In genomic region chr17:76353004-76353598, GRCh38 we compare ENCODE assay signal across 8 cellular contexts. TPM values are rescaled to one million over a fixed set of nuclear protein-coding genes. Genes with fewer than 3 reads are reported as not detected.
A peak's percentile ranks its signal among the peaks of the same experiment; 100 is the strongest.
DNase-seq lines count a peak whose midpoint lies in the region; ATAC-seq and TF ChIP-seq lines count a peak whose summit lies in the region.

No MANE protein-coding gene starts in this region.

- ATAC-seq in GM21360 (IDR thresholded peaks at IDR 0.05; ENCODE audit: unreplicated experiment) (peak; percentile 16), psoas muscle (peak in 3 of 4 donors; percentile 6 to 38 (median 31))
- peak; percentile 22 for ATAC-seq in activated T-helper 17 cell treated with anti-CD3 and anti-CD28 coated beads, Interleukin-2, amount 50 U/mL, for 72 hours (replicated peaks)

- H3K36me3 Mint-ChIP-seq in activated T-helper 17 cell treated with anti-CD3 and anti-CD28 coated beads, Interleukin-2, amount 50 U/mL, for 72 hours (ENCODE audit: low read depth): peaks cover 4% of the 10 kb centered on the region

- DNase-seq in EH (ENCODE audit: low read depth) (peak; percentile 29), cardiac muscle cell (ENCODE audit: low read depth in 1 of 2, low spot score in 1 of 2) (peak in 1 of 2 donors; percentile 56), psoas muscle (peak; percentile 22 to 64), NOMO-1 treated with DMSO at 0.1 percent for 48 hours (lab: John Stamatoyannopoulos, UW; ENCODE audit: unreplicated experiment) (no peak), SIG-M5 treated with dmso at 0.1 percent for 504 hours (lab: John Stamatoyannopoulos, UW; ENCODE audit: unreplicated experiment) (no peak)

- no peaks in the 10 kb centered on the region for H3K27me3 Mint-ChIP-seq in activated T-helper 17 cell treated with anti-CD3 and anti-CD28 coated beads, Interleukin-2, amount 50 U/mL, for 72 hours

- intact Hi-C loops in psoas muscle (cut with DNase I): no loop called here

- 1% methylated on average over 51 of the region's 51 CpGs for WGBS in HUES64
- WGBS in psoas muscle, 3 donors: 1% methylated on average over 31 to 51 of the region's 51 CpGs

- H3K27ac Mint-ChIP-seq in activated T-helper 17 cell treated with anti-CD3 and anti-CD28 coated beads, Interleukin-2, amount 50 U/mL, for 72 hours: peak overlapping the region; percentile 66

- peak overlapping the region; percentile 91 for H3K9ac ChIP-seq in HUES64 (ENCODE audit: low read depth, low read length)

- H3K27me3 ChIP-seq in HUES64 (ENCODE audit: insufficient read depth, low read length) (no peaks in the 10 kb centered on the region), cardiac muscle cell (no peaks in the 10 kb centered on the region), psoas muscle (ENCODE audit: insufficient read depth in 3 of 3, low read length in 2 of 3) (no peaks in the 10 kb centered on the region)

- no peaks in the 10 kb centered on the region for H3K9me3 ChIP-seq in HUES64 (ENCODE audit: insufficient read depth, low read depth, low read length)
- H3K9me3 ChIP-seq in cardiac muscle cell (ENCODE audit: low read depth): no peaks in the 10 kb centered on the region
- H3K9me3 ChIP-seq in psoas muscle: no peaks in the 10 kb centered on the region

- H3K4me3 Mint-ChIP-seq in activated T-helper 17 cell treated with anti-CD3 and anti-CD28 coated beads, Interleukin-2, amount 50 U/mL, for 72 hours: peak overlapping the region; percentile 90

- peaks cover 3% of the 10 kb centered on the region; the same call in 1 of the 2 replicates for H3K4me1 ChIP-seq in HUES64 (ENCODE audit: insufficient read depth, low read length)
- H3K4me1 ChIP-seq in cardiac muscle cell (ENCODE audit: low read depth): peaks cover 14% of the 10 kb centered on the region
- H3K4me1 ChIP-seq in psoas muscle: peaks cover 11% of the 10 kb centered on the region

- H3K27ac ChIP-seq in HUES64 (ENCODE audit: low read depth, low read length) (no peak overlapping the region; the same call in 1 of the 2 replicates), cardiac muscle cell (peak overlapping the region; percentile 99), psoas muscle (peak overlapping the region; percentile 91)

- H3K4me3 ChIP-seq in HUES64 (ENCODE audit: low read length) (peak overlapping the region; percentile 76), cardiac muscle cell (peak overlapping the region; percentile 90), psoas muscle (peak overlapping the region; percentile 90)

- TF ChIP-seq CTCF in cardiac muscle cell (IDR thresholded peaks at IDR 0.05; ENCODE audit: low read depth, low read length) (no peak), psoas muscle (IDR thresholded peaks at IDR 0.05) (no peak)

- peaks cover 4% of the 10 kb centered on the region for H3K4me1 Mint-ChIP-seq in activated T-helper 17 cell treated with anti-CD3 and anti-CD28 coated beads, Interleukin-2, amount 50 U/mL, for 72 hours

- H3K36me3 ChIP-seq in HUES64 (ENCODE audit: insufficient read depth, low read length) (0 out of 2 replicates have a peak, but pooled peaks cover 4% of the 10 kb centered on the region), cardiac muscle cell (no peaks in the 10 kb centered on the region), psoas muscle (ENCODE audit: insufficient read depth in 1 of 2, low read depth in 1 of 2) (peaks cover 0 to 5% of the 10 kb centered on the region in 2 donors)

- no peaks in the 10 kb centered on the region for H3K9me3 Mint-ChIP-seq in activated T-helper 17 cell treated with anti-CD3 and anti-CD28 coated beads, Interleukin-2, amount 50 U/mL, for 72 hours

RNA-seq across cellular contexts. Expression of gene PRPSAP1, which starts 0.6 kb away (rescaled TPM):
- 33.4 TPM for polyA plus RNA-seq in HUES64 (2013, experiment 1 of 2)
- 40.6 TPM for polyA plus RNA-seq in HUES64 (2013, experiment 2 of 2)
- total RNA-seq in activated T-helper 17 cell treated with anti-CD3 and anti-CD28 coated beads, Interleukin-2, amount 50 U/mL, for 72 hours: 10 to 100 TPM; 24.5 to 29.7 TPM
- total RNA-seq in cardiac muscle cell (59.5 and 63.5 TPM in 2 replicates), psoas muscle (10 to 100 TPM; 14.8 to 20.0 (median 18.1) TPM)
- polyA plus RNA-seq in cardiac muscle cell (80.4 and 114 TPM in 2 replicates), psoas muscle (10 to 100 TPM in 2 of 3 donors, 1 to 10 TPM in 1; 9.5 to 24.7 (median 12.3) TPM)

RNA-seq across cellular contexts. Expression of gene SPHK1, which starts 31.3 kb away (rescaled TPM):
- 1.8 TPM for polyA plus RNA-seq in HUES64 (2013, experiment 1 of 2)
- polyA plus RNA-seq in HUES64 (2013, experiment 2 of 2): 2.6 TPM
- 10 to 100 TPM; 10.5 to 12.4 TPM for total RNA-seq in activated T-helper 17 cell treated with anti-CD3 and anti-CD28 coated beads, Interleukin-2, amount 50 U/mL, for 72 hours
- total RNA-seq in cardiac muscle cell (19.4 and 24.3 TPM in 2 replicates), psoas muscle (1 to 10 TPM in 3 of 4 donors, under 1 TPM in 1; 0.90 to 5.3 (median 2.6) TPM)
- polyA plus RNA-seq in cardiac muscle cell (14.3 and 18.7 TPM in 2 replicates), psoas muscle (10 to 100 TPM in 1 of 3 donors, 1 to 10 TPM in 2; 1.3 to 21.3 (median 3.1) TPM)

RNA-seq across cellular contexts. Expression of gene QRICH2, which starts 45.0 kb away (rescaled TPM):
- polyA plus RNA-seq in HUES64 (2013, experiment 1 of 2): 1.9 TPM
- 1.3 TPM for polyA plus RNA-seq in HUES64 (2013, experiment 2 of 2)
- 1 to 10 TPM in 1 of 2 donors, under 1 TPM in 1; 0.85 to 2.1 TPM for total RNA-seq in activated T-helper 17 cell treated with anti-CD3 and anti-CD28 coated beads, Interleukin-2, amount 50 U/mL, for 72 hours
- 6.4 and 6.8 TPM in 2 replicates for total RNA-seq in cardiac muscle cell
- polyA plus RNA-seq in cardiac muscle cell: 2.2 and 5.0 TPM in 2 replicates
- 1 to 10 TPM in 2 of 4 donors, under 1 TPM in 2; 0.69 to 1.5 (median 0.95) TPM for total RNA-seq in psoas muscle
- polyA plus RNA-seq in psoas muscle: 1 to 10 TPM in 2 of 3 donors, under 1 TPM in 1; 0.94 to 1.2 (median 1.1) TPM

Comparison
In these comparisons a context has a peak if more than half of its experiments do, and no peak if none do; other contexts are left out.
1. DNase-seq: peak in EH (single experiment) and psoas muscle (2 of 2); none in NOMO-1 treated with DMSO at 0.1 percent for 48 hours (single experiment) and SIG-M5 treated with dmso at 0.1 percent for 504 hours (single experiment).
2. Peak in every context shown above with its lines, with median percentiles within 50 percentile points of each other: ATAC-seq and H3K4me3 ChIP-seq.